7 cellular contexts compared by ENCODE assay signal in the genomic region with DNA sequence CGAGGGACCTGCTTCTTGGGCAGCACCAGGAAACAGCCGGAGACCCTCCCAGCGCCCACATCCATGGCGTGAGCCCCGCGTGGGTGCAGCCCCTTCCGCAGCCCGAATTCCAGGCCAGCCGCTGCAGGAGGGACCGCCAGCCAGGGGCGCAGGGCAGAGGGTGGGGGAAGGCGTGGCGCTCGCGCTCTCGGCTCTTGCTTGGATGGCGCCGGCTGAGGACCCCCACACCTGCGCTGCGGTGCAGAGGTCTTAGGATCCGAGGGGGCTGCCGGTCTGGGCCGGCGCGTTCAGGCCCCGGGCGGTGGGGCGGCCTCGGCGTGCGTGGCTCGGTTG. TPM values are rescaled to one million over a fixed set of nuclear protein-coding genes. Genes with fewer than 3 reads are reported as not detected.
A peak's percentile ranks its signal among the peaks of the same experiment; 100 is the strongest.
DNase-seq lines count a peak whose midpoint lies in the region; ATAC-seq, FAIRE-seq and TF ChIP-seq lines count a peak whose summit lies in the region.

No MANE protein-coding gene starts in this region.

- BruUV-seq in HCT116 (replicated peaks; lab: Mats Ljungman, UMichigan) = no TSS peak

- H3K36me3 Mint-ChIP-seq in activated B cell treated with CpG ODN at 0.5 μM for 24 hours (ENCODE audit: low read depth) = no peaks in the 10 kb centered on the region

- no peaks in the 10 kb centered on the region; the same call in 1 of the 2 replicates for H3K79me2 ChIP-seq in HCT116 (ENCODE audit: insufficient read depth, low read length)
- no peaks in the 10 kb centered on the region for H3K79me2 ChIP-seq in keratinocyte (ENCODE audit: control insufficient read depth, insufficient read depth, low read length)

- H3K4me2 ChIP-seq in HCT116 (ENCODE audit: low read length) = peak overlapping the region; percentile 84
- peak overlapping the region; percentile 79 for H3K4me2 ChIP-seq in keratinocyte (ENCODE audit: control insufficient read depth, extremely low read depth, insufficient read depth, low read depth, low read length)

- TF ChIP-seq CTCF in HCT116 (IDR thresholded peaks at IDR 0.05 in 2 of 3, conservative IDR thresholded peaks at IDR 0.05 in 1 of 3; ENCODE audit: borderline replicate concordance in 1 of 3, insufficient read depth in 1 of 3, low read depth in 2 of 3, low read length in 2 of 3) (no peak), activated B cell treated with CpG ODN at 0.5 μM for 24 hours (IDR thresholded peaks at IDR 0.05) (no peak), keratinocyte (optimal IDR thresholded peaks at IDR 0.05 in 1 of 3, IDR thresholded peaks at IDR 0.05 in 1 of 3, conservative IDR thresholded peaks at IDR 0.05 in 1 of 3; ENCODE audit: extremely low read depth in 1 of 3, insufficient read depth in 2 of 3, low read length in 3 of 3) (no peak), stomach (IDR thresholded peaks at IDR 0.05) (no peak)

- no peak for TF ChIP-seq RAD21 in HCT116 (IDR thresholded peaks at IDR 0.05; ENCODE audit: low read depth)

- TF ChIP-seq POLR2A in HCT116 (IDR thresholded peaks at IDR 0.05; ENCODE audit: borderline replicate concordance, extremely low read depth, insufficient read depth, insufficient read length) (no peak), stomach (IDR thresholded peaks at IDR 0.05) (no peak)

- H3K9me3 Mint-ChIP-seq in activated B cell treated with CpG ODN at 0.5 μM for 24 hours = no peaks in the 10 kb centered on the region

- no peak overlapping the region for H2AFZ ChIP-seq in HCT116 (ENCODE audit: low read depth, low read length, poor library complexity, severe bottlenecking)
- peak overlapping the region; percentile 90 for H2AFZ ChIP-seq in keratinocyte (ENCODE audit: control insufficient read depth, low read length)

- FAIRE-seq in keratinocyte (lab: Jason Lieb, UNC) = no peak

- no peak for TF ChIP-seq EP300 in stomach (IDR thresholded peaks at IDR 0.05)

- peaks cover 22% of the 10 kb centered on the region for H3K4me1 Mint-ChIP-seq in activated B cell treated with CpG ODN at 0.5 μM for 24 hours

- RAD21 ChIA-PET in HCT116 (lab: Charles Lee; ENCODE audit: low non-redundant PET in 1 of 2, low total read pairs in 2 of 2, uncharacterized antibody in 2 of 2, unreplicated experiment in 2 of 2) = interaction anchor here in 1 of 2 experiments (1.0 kb wide), 1 partner anchor 192 kb away, joined by 8 read pairs; no protein-coding TSS in a partner anchor

- DNase-seq in HCT116 (ENCODE audit: low read depth, low spot score) = no peak
- no peak for DNase-seq in activated B cell treated with CpG ODN at 0.5 μM for 24 hours
- no peak for DNase-seq in keratinocyte (ENCODE audit: low read depth, low spot score)
- no peak for DNase-seq in stomach
- DNase-seq in AG08395 (ENCODE audit: low spot score) = no peak
- DNase-seq in NCI-H2227 (lab: John Stamatoyannopoulos, UW; ENCODE audit: unreplicated experiment) = no peak

- dilution Hi-C loops in keratinocyte (cut with MboI; ENCODE audit: extremely low pct_ligation_motif_present, low sequenced_read_pairs) = no loop called here

- WGBS in stomach, 5 donors = 3 to 52% (median 33%) methylated on average over 7 to 32 of the region's 32 CpGs

- no peaks in the 10 kb centered on the region for H3K9me1 ChIP-seq in keratinocyte (ENCODE audit: control insufficient read depth, extremely low read depth, insufficient read depth, low read length)

- peak overlapping the region; percentile 64 for H3K4me3 Mint-ChIP-seq in activated B cell treated with CpG ODN at 0.5 μM for 24 hours

- CTCF ChIA-PET in HCT116 (lab: Charles Lee) = interaction anchor here (1.0 to 1.9 kb wide), 7 partner anchors 10 to 192 kb away, joined by 3 to 20 read pairs (median 6); no protein-coding TSS in a partner anchor
- CTCF ChIA-PET in activated B cell treated with CpG ODN at 0.5 μM for 24 hours (lab: Charles Lee) = interaction anchor here (1.5 to 5.1 kb wide), 5 partner anchors 89 to 342 kb away, joined by 6 to 43 read pairs (median 10); partner anchors contain the start of gene BAHCC1

- H3K4me3 ChIP-seq in HCT116 (replicated peaks in 1 of 2; ENCODE audit: low read depth in 1 of 2, low read length in 2 of 2) (0 out of 4 replicates have a peak overlapping the region, but pooled peaks of 1 of the 2 experiments have one; percentile 11), keratinocyte (ENCODE audit: control insufficient read depth in 2 of 3, extremely low read depth in 1 of 3, insufficient read depth in 2 of 3, low read depth in 1 of 3, low read length in 3 of 3) (peak overlapping the region; percentile 17 to 51 (median 42)), stomach (peak overlapping the region; percentile 36 to 56 (median 39))

- no peaks in the 10 kb centered on the region for H3K27me3 ChIP-seq in HCT116 (ENCODE audit: insufficient read depth, low read length)
- peaks cover 23% of the 10 kb centered on the region for H3K27me3 ChIP-seq in keratinocyte (ENCODE audit: control insufficient read depth, extremely low read depth, insufficient read depth, low read length)
- H3K27me3 ChIP-seq in stomach = peaks cover 0 to 32% (median 3%) of the 10 kb centered on the region in 3 donors

- H3K9me3 ChIP-seq in HCT116 (ENCODE audit: control insufficient read depth in 1 of 2, insufficient read depth in 1 of 2, low read depth in 1 of 2, low read length in 2 of 2) (no peaks in the 10 kb centered on the region), keratinocyte (ENCODE audit: control insufficient read depth, low read depth, low read length) (no peaks in the 10 kb centered on the region), stomach (no peaks in the 10 kb centered on the region)

- H3K9ac ChIP-seq in HCT116 (ENCODE audit: low read length) (peak overlapping the region; percentile 25; the same call in 1 of the 2 replicates), keratinocyte (ENCODE audit: control insufficient read depth, extremely low read depth, insufficient read depth, low read length) (peak overlapping the region; percentile 28)

- ATAC-seq in HCT116 (no peak), activated B cell treated with CpG ODN at 0.5 μM for 24 hours (ENCODE audit: low read depth) (no peak), HG03139 (IDR thresholded peaks at IDR 0.05; ENCODE audit: unreplicated experiment) (no peak)

- H3K4me1 ChIP-seq in HCT116 (ENCODE audit: control insufficient read depth in 1 of 2, insufficient read depth in 2 of 2, low read length in 2 of 2) (peaks cover 21 to 47% of the 10 kb centered on the region in 2 experiments), keratinocyte (ENCODE audit: control insufficient read depth, extremely low read depth, insufficient read depth, low read length) (peaks cover 4% of the 10 kb centered on the region), stomach (peaks cover 44 to 72% (median 55%) of the 10 kb centered on the region in 4 donors)

- intact Hi-C loops in HCT116 (cut with micrococcal nuclease) (loop anchor here (1.0 kb wide), 2 partner anchors 53 to 231 kb away; no protein-coding TSS in a partner anchor), activated B cell treated with CpG ODN at 0.5 μM for 24 hours (cut with micrococcal nuclease) (loop anchor here (1.0 to 2.0 kb wide), 10 partner anchors 28 to 383 kb away; partner anchors contain the start of genes ACTG1, FAAP100 and SLC38A10), stomach (cut with DNase I; ENCODE audit: low total_unique reads) (loop anchor here (10.0 kb wide), 3 partner anchors 49 to 179 kb away; no protein-coding TSS in a partner anchor)

- H3K27me3 Mint-ChIP-seq in activated B cell treated with CpG ODN at 0.5 μM for 24 hours = peaks cover 11% of the 10 kb centered on the region

- H3K27ac ChIP-seq in HCT116 (ENCODE audit: low read depth, low read length) = peak overlapping the region; percentile 74
- no peak overlapping the region for H3K27ac ChIP-seq in keratinocyte (ENCODE audit: control insufficient read depth, insufficient read depth, low read length)
- no peak overlapping the region for H3K27ac ChIP-seq in stomach

- H3K9me2 ChIP-seq in HCT116 (ENCODE audit: insufficient read depth) = no peaks in the 10 kb centered on the region

- no peaks in the 10 kb centered on the region for H3K36me3 ChIP-seq in HCT116 (ENCODE audit: control insufficient read depth in 1 of 2, insufficient read depth in 2 of 2, low read length in 2 of 2)
- no peaks in the 10 kb centered on the region for H3K36me3 ChIP-seq in keratinocyte (ENCODE audit: control insufficient read depth in 2 of 2, extremely low read depth in 1 of 2, insufficient read depth in 2 of 2, low read length in 2 of 2)
- no peaks in the 10 kb centered on the region for H3K36me3 ChIP-seq in stomach

- POLR2A ChIA-PET in HCT116 (lab: Charles Lee) (interaction anchor here (1.2 to 1.6 kb wide), 3 partner anchors 11 to 119 kb away, joined by 3 to 11 read pairs (median 4); no protein-coding TSS in a partner anchor), activated B cell treated with CpG ODN at 0.5 μM for 24 hours (lab: Charles Lee) (interaction anchor here (0.5 to 6.2 kb wide), 10 partner anchors 14 to 261 kb away, joined by 3 to 88 read pairs (median 8); partner anchors contain the start of genes ACTG1, CEP131, FAAP100 and SLC38A10)

- H4K20me1 ChIP-seq in HCT116 (ENCODE audit: insufficient read depth) = no peaks in the 10 kb centered on the region
- no peaks in the 10 kb centered on the region for H4K20me1 ChIP-seq in keratinocyte (ENCODE audit: control insufficient read depth, extremely low read depth, insufficient read depth, low read length)

- H3K27ac Mint-ChIP-seq in activated B cell treated with CpG ODN at 0.5 μM for 24 hours = no peak overlapping the region

RNA-seq across cellular contexts. Expression of gene ACTG1, which starts 28.8 kb away (rescaled TPM):
- total RNA-seq in HCT116 (2021; ENCODE audit: unreplicated experiment) = 6,223 TPM
- 6,644 and 8,513 TPM in 2 replicates for polyA plus RNA-seq in HCT116 (2012)
- 2,863 and 2,949 TPM in 2 replicates for total RNA-seq in activated B cell treated with CpG ODN at 0.5 μM for 24 hours
- 1,003 to 6,215 TPM (median 1,867 TPM) in 3 replicates for polyA plus RNA-seq in keratinocyte
- 5,158 TPM for polyA plus RNA-seq in keratinocyte (2011; ENCODE audit: low read depth)
- 3,252 and 7,102 TPM in 2 replicates for polyA plus RNA-seq in keratinocyte (2011; cell fraction: cytosol; rRNA removed)
- 2,825 and 3,350 TPM in 2 replicates for polyA plus RNA-seq in keratinocyte (2011; cell fraction: nucleus; rRNA removed)
- 3,253 and 4,565 TPM in 2 replicates for polyA plus RNA-seq in keratinocyte (2012; ENCODE audit: low replicate concordance)
- polyA minus RNA-seq in keratinocyte = 1,155 to 10,422 TPM (median 1,781 TPM) in 3 replicates
- polyA minus RNA-seq in keratinocyte (2011; cell fraction: cytosol; rRNA and poly(A)+ RNA removed) = 2,831 TPM
- 951 and 1,249 TPM in 2 replicates for polyA minus RNA-seq in keratinocyte (2011; cell fraction: nucleus; rRNA and poly(A)+ RNA removed)
- total RNA-seq in stomach = 1,000 to 10,000 TPM in 4 of 5 donors, 100 to 1,000 TPM in 1; 978 to 2,952 (median 1,777) TPM
- polyA plus RNA-seq in stomach = 1,000 to 10,000 TPM; 1,866 to 2,457 (median 2,070) TPM

RNA-seq across cellular contexts. Expression of gene FSCN2, which starts 44.3 kb away (rescaled TPM):
- total RNA-seq in HCT116 (2021; ENCODE audit: unreplicated experiment) (10.1 TPM), activated B cell treated with CpG ODN at 0.5 μM for 24 hours (3.2 and 5.5 TPM in 2 replicates), stomach (10 to 100 TPM in 1 of 5 donors, 1 to 10 TPM in 3, not detected in 1; 2.8 to 21.7 (median 6.2) TPM)
- polyA plus RNA-seq in HCT116 (2012) = 5.9 and 6.4 TPM in 2 replicates
- polyA plus RNA-seq in keratinocyte (not detected in 3 replicates), stomach (1 to 10 TPM in 2 of 3 donors, under 1 TPM in 1; 0.90 to 2.7 (median 2.1) TPM)
- polyA plus RNA-seq in keratinocyte (2011; ENCODE audit: low read depth) = not detected
- polyA plus RNA-seq in keratinocyte (2011; cell fraction: cytosol; rRNA removed) = not detected in 2 replicates
- polyA plus RNA-seq in keratinocyte (2011; cell fraction: nucleus; rRNA removed) = 0.09 and 0.19 TPM in 2 replicates
- polyA plus RNA-seq in keratinocyte (2012; ENCODE audit: low replicate concordance) = not detected in 2 replicates
- not detected in 3 replicates for polyA minus RNA-seq in keratinocyte
- polyA minus RNA-seq in keratinocyte (2011; cell fraction: cytosol; rRNA and poly(A)+ RNA removed) = not detected
- 0.32 TPM in 1 of 2 replicates, not detected in the other for polyA minus RNA-seq in keratinocyte (2011; cell fraction: nucleus; rRNA and poly(A)+ RNA removed)
